ENCODE assay signal across 22 cellular contexts in genomic region chr7:110809832-110810231, GRCh38.
"Had no signal": no experiment of that assay in that cellular context is flagged by ENCODE, and none has a peak within 500 bp of the region (broad histone marks: within the 10 kb centered on the region; RNA-seq: fewer than 3 reads in every experiment).

No MANE protein-coding gene starts in this region.

- DNase-seq: naive thymus-derived CD4-positive, alpha-beta T cell; natural killer cell; occipital lobe; ovary; psoas muscle; right cardiac atrium; right lobe of liver; sigmoid colon; small intestine; stimulated activated CD4-positive, alpha-beta T cell treated with anti-CD3 and anti-CD28 coated beads, Interleukin-15, amount 100 ng/mL, for 24 hours; stimulated activated CD4-positive, alpha-beta T cell treated with anti-CD3 and anti-CD28 coated beads, Interleukin-2, amount 100 ng/mL, for 24 hours; stimulated activated CD4-positive, alpha-beta T cell treated with anti-CD3 and anti-CD28 coated beads, Interleukin-2, amount 100 ng/mL, for 48 hours; stimulated activated CD4-positive, alpha-beta T cell treated with anti-CD3 and anti-CD28 coated beads, Interleukin-4, amount 100 ng/mL, for 24 hours; stimulated activated naive B cell treated with anti-CD40 and anti-IgM and Interleukin-4, amounts not matched to agents 10 μg/mL and 1 μg/mL and 100 μg/mL, for 72 hours; stimulated activated naive CD8-positive, alpha-beta T cell treated with anti-CD3 and anti-CD28 coated beads, Interleukin-15, amount 100 ng/mL, for 72 hours; stimulated activated naive CD8-positive, alpha-beta T cell treated with anti-CD3 and anti-CD28 coated beads, Interleukin-15, Interleukin-2, amounts not matched to agents 100 U/mL and 50 U/mL, for 24 hours; substantia nigra; testis; tibial artery; transverse colon; upper lobe of right lung had no signal

- ATAC-seq: naive thymus-derived CD4-positive, alpha-beta T cell; natural killer cell; psoas muscle; right cardiac atrium; right lobe of liver; stimulated activated effector memory CD8-positive, alpha-beta T cell treated with anti-CD3 and anti-CD28 coated beads, Interleukin-12 subunit alpha, Interleukin-12 subunit beta, amount 100 ng/mL, for 72 hours; stimulated activated naive B cell treated with anti-CD40 and anti-IgM and Interleukin-4, amounts not matched to agents 10 μg/mL and 1 μg/mL and 100 μg/mL, for 72 hours; stimulated activated naive CD8-positive, alpha-beta T cell treated with anti-CD3 and anti-CD28 coated beads, Interleukin-15, amount 100 ng/mL, for 72 hours; stimulated activated naive CD8-positive, alpha-beta T cell treated with anti-CD3 and anti-CD28 coated beads, Interleukin-15, Interleukin-2, amounts not matched to agents 100 U/mL and 50 U/mL, for 24 hours; upper lobe of right lung had no signal
